Comparison of ENCODE assay signal across 1 cellular context in the genomic region with DNA sequence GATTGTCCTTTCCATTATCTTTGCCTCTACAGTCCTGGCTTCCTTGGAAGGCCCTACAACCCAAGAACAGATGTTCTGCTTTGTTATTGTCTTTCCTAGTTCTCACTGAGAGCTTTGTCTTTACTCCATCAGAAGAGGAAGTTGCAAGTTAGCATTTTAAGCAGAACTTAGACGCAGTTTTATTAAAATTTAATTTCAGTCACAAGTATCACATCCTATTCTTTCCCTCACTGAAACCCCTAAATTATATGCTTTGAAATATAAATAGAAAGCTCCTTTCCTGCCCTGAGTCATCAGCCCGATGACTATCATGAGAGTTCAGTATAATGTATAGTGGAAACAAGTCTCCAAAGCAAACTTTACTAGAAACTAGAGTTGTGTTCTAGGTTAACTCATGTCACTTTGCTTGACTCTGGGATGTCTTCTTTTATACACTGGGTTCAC.
TF ChIP-seq lines count a peak whose summit lies in the region.

No MANE protein-coding gene starts in this region.

TF ChIP-seq in HepG2, 621 proteins besides CTCF, POLR2A, EP300 and RAD21 (continued from another document):
- TF ChIP-seq, protein P1, sequence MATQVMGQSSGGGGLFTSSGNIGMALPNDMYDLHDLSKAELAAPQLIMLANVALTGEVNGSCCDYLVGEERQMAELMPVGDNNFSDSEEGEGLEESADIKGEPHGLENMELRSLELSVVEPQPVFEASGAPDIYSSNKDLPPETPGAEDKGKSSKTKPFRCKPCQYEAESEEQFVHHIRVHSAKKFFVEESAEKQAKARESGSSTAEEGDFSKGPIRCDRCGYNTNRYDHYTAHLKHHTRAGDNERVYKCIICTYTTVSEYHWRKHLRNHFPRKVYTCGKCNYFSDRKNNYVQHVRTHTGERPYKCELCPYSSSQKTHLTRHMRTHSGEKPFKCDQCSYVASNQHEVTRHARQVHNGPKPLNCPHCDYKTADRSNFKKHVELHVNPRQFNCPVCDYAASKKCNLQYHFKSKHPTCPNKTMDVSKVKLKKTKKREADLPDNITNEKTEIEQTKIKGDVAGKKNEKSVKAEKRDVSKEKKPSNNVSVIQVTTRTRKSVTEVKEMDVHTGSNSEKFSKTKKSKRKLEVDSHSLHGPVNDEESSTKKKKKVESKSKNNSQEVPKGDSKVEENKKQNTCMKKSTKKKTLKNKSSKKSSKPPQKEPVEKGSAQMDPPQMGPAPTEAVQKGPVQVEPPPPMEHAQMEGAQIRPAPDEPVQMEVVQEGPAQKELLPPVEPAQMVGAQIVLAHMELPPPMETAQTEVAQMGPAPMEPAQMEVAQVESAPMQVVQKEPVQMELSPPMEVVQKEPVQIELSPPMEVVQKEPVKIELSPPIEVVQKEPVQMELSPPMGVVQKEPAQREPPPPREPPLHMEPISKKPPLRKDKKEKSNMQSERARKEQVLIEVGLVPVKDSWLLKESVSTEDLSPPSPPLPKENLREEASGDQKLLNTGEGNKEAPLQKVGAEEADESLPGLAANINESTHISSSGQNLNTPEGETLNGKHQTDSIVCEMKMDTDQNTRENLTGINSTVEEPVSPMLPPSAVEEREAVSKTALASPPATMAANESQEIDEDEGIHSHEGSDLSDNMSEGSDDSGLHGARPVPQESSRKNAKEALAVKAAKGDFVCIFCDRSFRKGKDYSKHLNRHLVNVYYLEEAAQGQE (IDR thresholded peaks at IDR 0.05; ENCODE audit: borderline replicate concordance in 1 of 2, low read depth in 1 of 2, low read length in 2 of 2), result no peak
- TF ChIP-seq SIN3B (IDR thresholded peaks at IDR 0.05; ENCODE audit: low read length), result no peak
- TF ChIP-seq, protein P2, sequence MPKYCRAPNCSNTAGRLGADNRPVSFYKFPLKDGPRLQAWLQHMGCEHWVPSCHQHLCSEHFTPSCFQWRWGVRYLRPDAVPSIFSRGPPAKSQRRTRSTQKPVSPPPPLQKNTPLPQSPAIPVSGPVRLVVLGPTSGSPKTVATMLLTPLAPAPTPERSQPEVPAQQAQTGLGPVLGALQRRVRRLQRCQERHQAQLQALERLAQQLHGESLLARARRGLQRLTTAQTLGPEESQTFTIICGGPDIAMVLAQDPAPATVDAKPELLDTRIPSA (CRISPR knock-in tag; IDR thresholded peaks at IDR 0.05; ENCODE audit: borderline replicate concordance), result no peak
TF ChIP-seq in HepG2: peak in this region for 0.
